Comparison of ENCODE assay signal across 11 cellular contexts in genomic region chr16:86507173-86508027, GRCh38. TPM values are rescaled to one million over a fixed set of nuclear protein-coding genes. Genes with fewer than 3 reads are reported as not detected.
DNase-seq lines count a peak whose midpoint lies in the region; ATAC-seq and TF ChIP-seq lines count a peak whose summit lies in the region.
"Had no signal": no experiment of that assay in that cellular context is flagged by ENCODE, and none has a peak within 500 bp of the region (broad histone marks: within the 10 kb centered on the region; RNA-seq: fewer than 3 reads in every experiment).

No MANE protein-coding gene starts in this region.

- TF ChIP-seq CTCF in Peyer's patch (IDR thresholded peaks at IDR 0.05) (no peak), esophagus squamous epithelium (IDR thresholded peaks at IDR 0.05) (no peak)

- H3K4me1 Mint-ChIP-seq in CD4-positive, CD25-positive, alpha-beta regulatory T cell: peaks cover 0 to 35% (median 8%) of the 10 kb centered on the region in 4 donors

- no peak overlapping the region for H3K4ac ChIP-seq in neuronal stem cell (ENCODE audit: low read length)

- H3K23ac ChIP-seq in neuronal stem cell (ENCODE audit: low read depth, low read length, poor library complexity): peak overlapping the region; percentile 34

- no peak overlapping the region for H3K4me2 ChIP-seq in neuronal stem cell (ENCODE audit: insufficient read depth, low read length, poor library complexity, severe bottlenecking)

- no peak overlapping the region for H4K8ac ChIP-seq in neuronal stem cell (ENCODE audit: low read depth, low read length)

- H3K27me3 ChIP-seq in CD4-positive, CD25-positive, alpha-beta regulatory T cell (ENCODE audit: control insufficient read depth, insufficient read depth, low read length): peaks cover 24% of the 10 kb centered on the region
- peaks cover 0 to 13% of the 10 kb centered on the region in 2 donors for H3K27me3 ChIP-seq in Peyer's patch
- peaks cover 4 to 100% (median 31%) of the 10 kb centered on the region in 4 donors for H3K27me3 ChIP-seq in esophagus squamous epithelium
- peaks cover 88 to 99% (median 96%) of the 10 kb centered on the region in 3 experiments for H3K27me3 ChIP-seq in neuronal stem cell (ENCODE audit: control insufficient read depth in 3 of 3, insufficient read depth in 3 of 3, low read depth in 1 of 3, low read length in 3 of 3)

- H4K91ac ChIP-seq in neuronal stem cell (ENCODE audit: low read depth, low read length, poor library complexity): no peak overlapping the region

- peaks cover 66% of the 10 kb centered on the region for H3K27me3 Mint-ChIP-seq in CD4-positive, CD25-positive, alpha-beta regulatory T cell

- no peak overlapping the region for H2BK12ac ChIP-seq in neuronal stem cell (ENCODE audit: low read length)

- H3K4me3 ChIP-seq in CD4-positive, CD25-positive, alpha-beta regulatory T cell (ENCODE audit: low read depth, low read length): no peak overlapping the region
- H3K4me3 ChIP-seq in Peyer's patch (peak overlapping the region; percentile 42 to 63 (median 60)), esophagus squamous epithelium (peak overlapping the region; percentile 39 to 69 (median 64)), neuronal stem cell (ENCODE audit: low read length in 2 of 2) (peak overlapping the region in 1 of 2 donors; percentile 68)

- 23 to 29% methylated on average over 23 to 33 of the region's 37 CpGs for WGBS in esophagus squamous epithelium, 2 donors
- no CpG with 5 or more reads among the region's 37 CpGs for WGBS in neuronal stem cell (ENCODE audit: extremely low coverage in 2 of 2, insufficient read length in 2 of 2, insufficient replicate concordance in 1 of 2), 2 donors

- H3K14ac ChIP-seq in neuronal stem cell (ENCODE audit: low read length): no peak overlapping the region

- no peak overlapping the region for H2AFZ ChIP-seq in neuronal stem cell (ENCODE audit: low read length)

- no peak for ATAC-seq in CD4-positive, CD25-positive, alpha-beta regulatory T cell (ENCODE audit: low read depth in 2 of 2)
- ATAC-seq in HG03442 (IDR thresholded peaks at IDR 0.05; ENCODE audit: unreplicated experiment) (no peak), GM18517 (IDR thresholded peaks at IDR 0.05; ENCODE audit: unreplicated experiment) (no peak)
- ATAC-seq: left colon had no signal

- H3K9me3 ChIP-seq in CD4-positive, CD25-positive, alpha-beta regulatory T cell (ENCODE audit: control insufficient read depth in 2 of 2, low read length in 2 of 2): no peaks in the 10 kb centered on the region
- H3K9me3 ChIP-seq in Peyer's patch (no peaks in the 10 kb centered on the region), esophagus squamous epithelium (no peaks in the 10 kb centered on the region), neuronal stem cell (replicated peaks in 1 of 2; ENCODE audit: control insufficient read depth in 2 of 2, insufficient read depth in 1 of 2, low read depth in 1 of 2, low read length in 2 of 2) (peaks cover 0 to 8% of the 10 kb centered on the region in 2 donors)

- peak overlapping the region; percentile 6 for H3K18ac ChIP-seq in neuronal stem cell (ENCODE audit: low read length)

- peaks cover 24% of the 10 kb centered on the region for H3K4me1 ChIP-seq in CD4-positive, CD25-positive, alpha-beta regulatory T cell (ENCODE audit: control insufficient read depth, insufficient read depth, low read length, poor library complexity, severe bottlenecking)
- H3K4me1 ChIP-seq in Peyer's patch: peaks cover 0 to 19% (median 9%) of the 10 kb centered on the region in 4 donors
- peaks cover 19 to 70% (median 29%) of the 10 kb centered on the region in 3 donors for H3K4me1 ChIP-seq in esophagus squamous epithelium
- H3K4me1 ChIP-seq in neuronal stem cell (ENCODE audit: control insufficient read depth in 2 of 2, insufficient read depth in 1 of 2, low read depth in 1 of 2, low read length in 2 of 2): peaks cover 0 to 7% of the 10 kb centered on the region in 2 donors

- no peak overlapping the region for H2AK5ac ChIP-seq in neuronal stem cell (ENCODE audit: low read depth, low read length)

- H3K9ac ChIP-seq in neuronal stem cell (ENCODE audit: low read depth, low read length, poor library complexity): peak overlapping the region; percentile 16

- no peak overlapping the region for H2BK120ac ChIP-seq in neuronal stem cell (ENCODE audit: low read depth, low read length)

- H3K27ac Mint-ChIP-seq in CD4-positive, CD25-positive, alpha-beta regulatory T cell: no peak overlapping the region

- DNase-seq in CD4-positive, CD25-positive, alpha-beta regulatory T cell: no peak
- DNase-seq in Peyer's patch: no peak
- no peak for DNase-seq in esophagus squamous epithelium (lab: John Stamatoyannopoulos, UW)
- peak; percentile 5 for DNase-seq in neuronal stem cell (ENCODE audit: low spot score)
- DNase-seq in hypothalamus (lab: John Stamatoyannopoulos, UW): no peak
- DNase-seq in NCI-H82 (lab: John Stamatoyannopoulos, UW): no peak
- DNase-seq: DMS153, GOT3, left colon had no signal

- H3K27ac ChIP-seq in CD4-positive, CD25-positive, alpha-beta regulatory T cell (ENCODE audit: insufficient read depth, low read length, poor library complexity, severe bottlenecking): no peak overlapping the region
- H3K27ac ChIP-seq in Peyer's patch (peak overlapping the region; percentile 70 to 99 (median 86)), esophagus squamous epithelium (peak overlapping the region; percentile 83 to 95 (median 94)), neuronal stem cell (replicated peaks; ENCODE audit: low read length) (no peak overlapping the region)

- peak overlapping the region; percentile 63 to 91 (median 69) for H3K4me3 Mint-ChIP-seq in CD4-positive, CD25-positive, alpha-beta regulatory T cell

- no peak overlapping the region for H2BK15ac ChIP-seq in neuronal stem cell (ENCODE audit: low read length)

- intact Hi-C loops in esophagus squamous epithelium (cut with DNase I): loop anchor here (5.0 kb wide), 1 partner anchor 165 kb away; no protein-coding TSS in a partner anchor

- H3K9me3 Mint-ChIP-seq in CD4-positive, CD25-positive, alpha-beta regulatory T cell: peaks cover 0 to 4% (median 0%) of the 10 kb centered on the region in 7 donors

- TF ChIP-seq POLR2A in Peyer's patch (IDR thresholded peaks at IDR 0.05) (no peak), esophagus squamous epithelium (IDR thresholded peaks at IDR 0.05) (no peak)

- H2BK5ac ChIP-seq in neuronal stem cell (ENCODE audit: low read length): no peak overlapping the region

- no peaks in the 10 kb centered on the region for H3K36me3 Mint-ChIP-seq in CD4-positive, CD25-positive, alpha-beta regulatory T cell

- H3K79me1 ChIP-seq in neuronal stem cell (ENCODE audit: low read depth, low read length): no peaks in the 10 kb centered on the region

- H3K36me3 ChIP-seq in CD4-positive, CD25-positive, alpha-beta regulatory T cell (ENCODE audit: control insufficient read depth, insufficient read depth, low read length): no peaks in the 10 kb centered on the region
- H3K36me3 ChIP-seq in Peyer's patch: no peaks in the 10 kb centered on the region
- no peaks in the 10 kb centered on the region for H3K36me3 ChIP-seq in esophagus squamous epithelium
- no peaks in the 10 kb centered on the region for H3K36me3 ChIP-seq in neuronal stem cell (replicated peaks in 1 of 2; ENCODE audit: control insufficient read depth in 2 of 2, insufficient read depth in 2 of 2, low read length in 2 of 2)

RNA-seq across cellular contexts. Expression of gene FOXF1, which starts 2.9 kb away (rescaled TPM):
- total RNA-seq in CD4-positive, CD25-positive, alpha-beta regulatory T cell: not detected
- not detected for polyA plus RNA-seq in CD4-positive, CD25-positive, alpha-beta regulatory T cell
- total RNA-seq in Peyer's patch (10 to 100 TPM in 2 of 4 donors, 1 to 10 TPM in 2; 4.4 to 36.3 (median 9.0) TPM), esophagus squamous epithelium (1 to 10 TPM in 3 of 4 donors, under 1 TPM in 1; 0.76 to 8.6 (median 3.0) TPM)
- 0.01 TPM for polyA plus RNA-seq in neuronal stem cell (2013, experiment 1 of 2)
- not detected for polyA plus RNA-seq in neuronal stem cell (2013, experiment 2 of 2)

RNA-seq across cellular contexts. Expression of gene MTHFSD, which starts 47.6 kb away (rescaled TPM):
- total RNA-seq in CD4-positive, CD25-positive, alpha-beta regulatory T cell: 18.4 TPM
- polyA plus RNA-seq in CD4-positive, CD25-positive, alpha-beta regulatory T cell: 10 to 100 TPM; 13.4 to 19.4 (median 16.2) TPM
- 10 to 100 TPM; 18.2 to 35.4 (median 21.9) TPM for total RNA-seq in Peyer's patch
- 10 to 100 TPM; 10.7 to 17.7 (median 14.8) TPM for total RNA-seq in esophagus squamous epithelium
- polyA plus RNA-seq in neuronal stem cell (2013, experiment 1 of 2): 12.3 TPM
- polyA plus RNA-seq in neuronal stem cell (2013, experiment 2 of 2): 12.6 TPM

RNA-seq across cellular contexts. Expression of gene FOXC2, which starts 59.2 kb away (rescaled TPM):
- not detected for total RNA-seq in CD4-positive, CD25-positive, alpha-beta regulatory T cell
- not detected for polyA plus RNA-seq in CD4-positive, CD25-positive, alpha-beta regulatory T cell
- total RNA-seq in Peyer's patch (1 to 10 TPM in 1 of 4 donors, under 1 TPM in 1, not detected in 2; 0.40 to 1.5 TPM), esophagus squamous epithelium (under 1 TPM; 0.09 to 0.57 (median 0.40) TPM)
- 0.15 TPM for polyA plus RNA-seq in neuronal stem cell (2013, experiment 1 of 2)
- polyA plus RNA-seq in neuronal stem cell (2013, experiment 2 of 2): 0.12 TPM

Comparison
In these comparisons a context has a peak if more than half of its experiments do, and no peak if none do; other contexts are left out.
1. H3K27ac ChIP-seq: peak in Peyer's patch (4 of 4) and esophagus squamous epithelium (4 of 4); none in CD4-positive, CD25-positive, alpha-beta regulatory T cell (single experiment) and neuronal stem cell (single experiment).